18 cellular contexts compared by ENCODE assay signal in the genomic region with DNA sequence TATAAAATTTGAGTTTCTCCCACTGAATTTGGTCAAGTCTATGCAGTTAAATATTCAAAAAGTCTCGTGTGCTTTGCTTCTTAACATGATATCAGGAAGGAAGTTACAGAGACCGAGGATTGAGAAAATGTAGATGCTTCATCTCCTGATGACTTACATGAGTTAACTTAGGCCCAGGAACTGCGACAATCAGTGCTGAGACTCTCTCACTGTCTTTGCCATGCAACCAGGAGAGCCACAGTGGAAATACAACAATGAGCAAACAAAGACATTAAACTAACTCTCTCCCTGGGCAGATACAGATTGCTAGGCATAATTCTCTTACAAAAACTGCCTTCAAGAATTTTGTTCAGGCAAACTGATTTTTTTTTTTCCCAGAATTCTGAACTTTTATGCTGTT.
DNase-seq lines count a peak whose midpoint lies in the region; ATAC-seq and TF ChIP-seq lines count a peak whose summit lies in the region.
"Had no signal": no experiment of that assay in that cellular context is flagged by ENCODE, and none has a peak within 500 bp of the region (broad histone marks: within the 10 kb centered on the region; RNA-seq: fewer than 3 reads in every experiment).

No MANE protein-coding gene starts in this region.

- H3K27me3 ChIP-seq in GM23338 (ENCODE audit: insufficient read depth) (no peaks in the 10 kb centered on the region), ectodermal cell (ENCODE audit: control insufficient read depth, insufficient read depth, low read length, poor library complexity, severe bottlenecking) (no peaks in the 10 kb centered on the region), iPS-18a (ENCODE audit: control insufficient read depth, insufficient read depth, low read length) (no peaks in the 10 kb centered on the region), neural progenitor cell (no peaks in the 10 kb centered on the region)
- H3K27me3 ChIP-seq: BE2C, MG63 had no signal

- H3F3A ChIP-seq in GM23338 (replicated peaks; ENCODE audit: low read depth): no peaks in the 10 kb centered on the region
- peaks cover 36% of the 10 kb centered on the region for H3F3A ChIP-seq in neural progenitor cell (ENCODE audit: low read depth)

- H3K27ac Mint-ChIP-seq in GM23338 (peak overlapping the region; percentile 95), neural progenitor cell (peak overlapping the region; percentile 52)
- H3K27ac Mint-ChIP-seq in activated T-cell treated with anti-CD3 and anti-CD28 coated beads, Interleukin-2, amount 50 U/mL, for 72 hours: no peak overlapping the region
- H3K27ac Mint-ChIP-seq: CD4-positive, CD25-positive, alpha-beta regulatory T cell had no signal

- H3K4me3 Mint-ChIP-seq in GM23338: peak overlapping the region; percentile 47
- H3K4me3 Mint-ChIP-seq in neural progenitor cell: no peak overlapping the region
- H3K4me3 Mint-ChIP-seq in activated T-cell treated with anti-CD3 and anti-CD28 coated beads, Interleukin-2, amount 50 U/mL, for 72 hours: no peak overlapping the region
- H3K4me3 Mint-ChIP-seq: CD4-positive, CD25-positive, alpha-beta regulatory T cell had no signal

- ATAC-seq in GM23338 (peak; percentile 84), GM18909 (IDR thresholded peaks at IDR 0.05; ENCODE audit: poor library complexity, unreplicated experiment) (no peak), GM19467 (IDR thresholded peaks at IDR 0.05; ENCODE audit: unreplicated experiment) (no peak)
- ATAC-seq in activated T-cell treated with anti-CD3 and anti-CD28 coated beads, Interleukin-2, amount 50 U/mL, for 72 hours (replicated peaks in 1 of 2): no peak

- peaks cover 60% of the 10 kb centered on the region for H3K4me1 ChIP-seq in GM23338 (ENCODE audit: insufficient read depth)
- peaks cover 14% of the 10 kb centered on the region for H3K4me1 ChIP-seq in ectodermal cell (ENCODE audit: control insufficient read depth, insufficient read depth, low read length)
- H3K4me1 ChIP-seq in iPS-18a (ENCODE audit: control insufficient read depth, low read depth, low read length): peaks cover 51% of the 10 kb centered on the region
- H3K4me1 ChIP-seq in neural progenitor cell: peaks cover 45% of the 10 kb centered on the region
- H3K4me1 ChIP-seq: BE2C had no signal

- no peaks in the 10 kb centered on the region for H3K9me2 ChIP-seq in GM23338 (ENCODE audit: insufficient read depth)

- H3K79me2 ChIP-seq in GM23338 (replicated peaks; ENCODE audit: insufficient read depth): peaks cover 9% of the 10 kb centered on the region; the same call in 1 of the 2 replicates
- H3K79me2 ChIP-seq in neural progenitor cell (ENCODE audit: low read depth): no peaks in the 10 kb centered on the region

- H3K9me3 Mint-ChIP-seq in GM23338: no peaks in the 10 kb centered on the region
- H3K9me3 Mint-ChIP-seq in neural progenitor cell: peaks cover 11% of the 10 kb centered on the region
- peaks cover 4% of the 10 kb centered on the region in 2 donors for H3K9me3 Mint-ChIP-seq in activated T-cell treated with anti-CD3 and anti-CD28 coated beads, Interleukin-2, amount 50 U/mL, for 72 hours

- H3K36me3 Mint-ChIP-seq in GM23338 (ENCODE audit: low read depth): peaks cover 13% of the 10 kb centered on the region; the same call in 2 of the 3 replicates
- no peaks in the 10 kb centered on the region for H3K36me3 Mint-ChIP-seq in neural progenitor cell
- H3K36me3 Mint-ChIP-seq in activated T-cell treated with anti-CD3 and anti-CD28 coated beads, Interleukin-2, amount 50 U/mL, for 72 hours (ENCODE audit: insufficient read depth in 2 of 2): no peaks in the 10 kb centered on the region
- H3K36me3 Mint-ChIP-seq: CD4-positive, CD25-positive, alpha-beta regulatory T cell had no signal

- H3K9me3 ChIP-seq in ectodermal cell (ENCODE audit: control insufficient read depth, low read length) (no peaks in the 10 kb centered on the region), iPS-18a (ENCODE audit: control insufficient read depth, low read depth, low read length) (no peaks in the 10 kb centered on the region), neural progenitor cell (ENCODE audit: low read depth) (no peaks in the 10 kb centered on the region)
- H3K9me3 ChIP-seq: BE2C, MG63 had no signal

- H3K27me3 Mint-ChIP-seq in GM23338 (ENCODE audit: insufficient read depth, low read depth, poor library complexity): no peaks in the 10 kb centered on the region
- no peaks in the 10 kb centered on the region for H3K27me3 Mint-ChIP-seq in neural progenitor cell (ENCODE audit: insufficient read depth, low read depth)
- no peaks in the 10 kb centered on the region for H3K27me3 Mint-ChIP-seq in activated T-cell treated with anti-CD3 and anti-CD28 coated beads, Interleukin-2, amount 50 U/mL, for 72 hours (ENCODE audit: low read depth)
- H3K27me3 Mint-ChIP-seq: CD4-positive, CD25-positive, alpha-beta regulatory T cell had no signal

- peak overlapping the region; percentile 75 for H3K27ac ChIP-seq in GM23338 (ENCODE audit: low read depth)
- H3K27ac ChIP-seq in ectodermal cell (ENCODE audit: insufficient read depth, low read depth, low read length, poor library complexity, severe bottlenecking): peak overlapping the region; percentile 67
- H3K27ac ChIP-seq in iPS-18a (ENCODE audit: low read length): peak overlapping the region; percentile 95
- H3K27ac ChIP-seq in neural progenitor cell: peak overlapping the region; percentile 79
- H3K27ac ChIP-seq: GM23248 had no signal

- H2AFZ ChIP-seq in GM23338 (no peak overlapping the region), neural progenitor cell (replicated peaks) (peak overlapping the region; percentile 30)
- H2AFZ ChIP-seq: GM23248 had no signal

- DNase-seq in GM23338 (ENCODE audit: low spot score) (peak; percentile 51), neural progenitor cell (ENCODE audit: low spot score) (peak; percentile 50), epidermal melanocyte (ENCODE audit: insufficient read length, low spot score) (no peak)
- no peak for DNase-seq in activated T-cell treated with anti-CD3 and anti-CD28 coated beads, Interleukin-2, amount 50 U/mL, for 72 hours
- DNase-seq: BE2C; CD4-positive, CD25-positive, alpha-beta regulatory T cell; COR-L47; DMS 273 treated with DMSO at 0.1 percent for 48 hours; GF-D8; GM23248; MG63; NCI-H1048; NCI-H1436; NCI-H1930 had no signal

- 0 out of 2 replicates have a peak overlapping the region, but pooled peaks have one; percentile 31 for H3K4me3 ChIP-seq in GM23338
- H3K4me3 ChIP-seq in ectodermal cell (ENCODE audit: insufficient read depth, low read depth, low read length): no peak overlapping the region
- peak overlapping the region; percentile 38 for H3K4me3 ChIP-seq in iPS-18a (ENCODE audit: low read length)
- H3K4me3 ChIP-seq in neural progenitor cell: peak overlapping the region; percentile 37
- H3K4me3 ChIP-seq: GM23248, MG63 had no signal

- H4K20me1 ChIP-seq in GM23338 (replicated peaks; ENCODE audit: insufficient read depth) (no peaks in the 10 kb centered on the region), neural progenitor cell (ENCODE audit: low read depth) (no peaks in the 10 kb centered on the region)

- H3K9ac ChIP-seq in iPS-18a (ENCODE audit: low read length) (peak overlapping the region; percentile 55), neural progenitor cell (no peak overlapping the region)
- H3K9ac ChIP-seq: GM23248 had no signal

- no peak for TF ChIP-seq CTCF in GM23338 (conservative IDR thresholded peaks at IDR 0.05; ENCODE audit: low read depth in 2 of 2)
- no peak for TF ChIP-seq CTCF in neural progenitor cell (IDR thresholded peaks at IDR 0.05)

- H3K4me2 ChIP-seq in GM23338 (peak overlapping the region; percentile 66), neural progenitor cell (peak overlapping the region; percentile 59)

- 26 to 36% methylated on average over 3 of the region's 3 CpGs for WGBS in ectodermal cell, 2 experiments

- H3K36me3 ChIP-seq in GM23338 (ENCODE audit: insufficient read depth) (no peaks in the 10 kb centered on the region), ectodermal cell (ENCODE audit: control insufficient read depth, insufficient read depth, low read length) (no peaks in the 10 kb centered on the region), iPS-18a (ENCODE audit: control insufficient read depth, low read depth, low read length) (no peaks in the 10 kb centered on the region), neural progenitor cell (no peaks in the 10 kb centered on the region)
- H3K36me3 ChIP-seq: BE2C, MG63 had no signal

- H3K4me1 Mint-ChIP-seq in GM23338: peaks cover 66% of the 10 kb centered on the region
- peaks cover 3% of the 10 kb centered on the region for H3K4me1 Mint-ChIP-seq in neural progenitor cell
- H3K4me1 Mint-ChIP-seq in activated T-cell treated with anti-CD3 and anti-CD28 coated beads, Interleukin-2, amount 50 U/mL, for 72 hours (ENCODE audit: low read depth): no peaks in the 10 kb centered on the region
- H3K4me1 Mint-ChIP-seq: CD4-positive, CD25-positive, alpha-beta regulatory T cell had no signal

TF ChIP-seq in GM23338, 12 proteins besides CTCF, POLR2A, EP300 and RAD21:
- TF ChIP-seq, protein P1, sequence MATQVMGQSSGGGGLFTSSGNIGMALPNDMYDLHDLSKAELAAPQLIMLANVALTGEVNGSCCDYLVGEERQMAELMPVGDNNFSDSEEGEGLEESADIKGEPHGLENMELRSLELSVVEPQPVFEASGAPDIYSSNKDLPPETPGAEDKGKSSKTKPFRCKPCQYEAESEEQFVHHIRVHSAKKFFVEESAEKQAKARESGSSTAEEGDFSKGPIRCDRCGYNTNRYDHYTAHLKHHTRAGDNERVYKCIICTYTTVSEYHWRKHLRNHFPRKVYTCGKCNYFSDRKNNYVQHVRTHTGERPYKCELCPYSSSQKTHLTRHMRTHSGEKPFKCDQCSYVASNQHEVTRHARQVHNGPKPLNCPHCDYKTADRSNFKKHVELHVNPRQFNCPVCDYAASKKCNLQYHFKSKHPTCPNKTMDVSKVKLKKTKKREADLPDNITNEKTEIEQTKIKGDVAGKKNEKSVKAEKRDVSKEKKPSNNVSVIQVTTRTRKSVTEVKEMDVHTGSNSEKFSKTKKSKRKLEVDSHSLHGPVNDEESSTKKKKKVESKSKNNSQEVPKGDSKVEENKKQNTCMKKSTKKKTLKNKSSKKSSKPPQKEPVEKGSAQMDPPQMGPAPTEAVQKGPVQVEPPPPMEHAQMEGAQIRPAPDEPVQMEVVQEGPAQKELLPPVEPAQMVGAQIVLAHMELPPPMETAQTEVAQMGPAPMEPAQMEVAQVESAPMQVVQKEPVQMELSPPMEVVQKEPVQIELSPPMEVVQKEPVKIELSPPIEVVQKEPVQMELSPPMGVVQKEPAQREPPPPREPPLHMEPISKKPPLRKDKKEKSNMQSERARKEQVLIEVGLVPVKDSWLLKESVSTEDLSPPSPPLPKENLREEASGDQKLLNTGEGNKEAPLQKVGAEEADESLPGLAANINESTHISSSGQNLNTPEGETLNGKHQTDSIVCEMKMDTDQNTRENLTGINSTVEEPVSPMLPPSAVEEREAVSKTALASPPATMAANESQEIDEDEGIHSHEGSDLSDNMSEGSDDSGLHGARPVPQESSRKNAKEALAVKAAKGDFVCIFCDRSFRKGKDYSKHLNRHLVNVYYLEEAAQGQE (IDR thresholded peaks at IDR 0.05; ENCODE audit: unreplicated experiment): no peak
- TF ChIP-seq ZNF114 (CRISPR knock-in tag; IDR thresholded peaks at IDR 0.05): no peak

Comparison
In these comparisons a context has a peak if more than half of its experiments do, and no peak if none do; other contexts are left out.
1. DNase-seq: peak in GM23338 (single experiment) and neural progenitor cell (single experiment); none in epidermal melanocyte (single experiment) and activated T-cell treated with anti-CD3 and anti-CD28 coated beads, Interleukin-2, amount 50 U/mL, for 72 hours (0 of 2).
2. Peak in every context shown above with its lines, with median percentiles within 50 percentile points of each other: H3K27ac ChIP-seq.